Comparison of ENCODE assay signal across 15 cellular contexts in the genomic region with DNA sequence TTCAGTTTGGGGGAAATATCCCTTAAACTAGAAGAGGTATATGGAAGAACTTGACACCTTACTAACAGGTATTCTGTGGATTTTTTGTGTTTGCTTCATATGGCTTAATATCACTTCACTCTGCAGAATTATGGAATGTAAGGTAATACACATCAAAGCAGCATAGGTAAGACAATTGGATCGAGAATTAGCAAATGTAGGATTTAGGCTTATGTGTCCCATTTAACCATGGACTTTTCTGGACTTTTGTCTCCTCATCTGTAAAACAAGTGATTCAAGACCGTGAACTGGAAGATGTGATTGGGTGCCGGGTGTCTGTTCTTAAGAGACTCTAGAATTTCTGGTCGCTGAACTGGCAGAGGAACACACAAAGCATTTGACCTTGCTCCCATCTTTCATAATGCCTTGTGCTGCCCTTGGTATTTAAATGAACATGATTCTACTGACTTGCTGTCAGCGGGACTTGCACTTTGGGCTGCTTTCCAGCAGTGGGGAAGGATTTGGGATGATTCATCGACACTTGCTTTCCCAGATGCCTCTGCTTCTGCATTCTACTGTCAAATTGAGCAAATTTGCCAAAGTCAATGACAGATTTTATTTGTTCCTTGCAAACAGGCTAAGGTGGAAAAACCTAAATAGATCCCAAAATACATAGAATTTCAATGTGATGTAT.
DNase-seq lines count a peak whose midpoint lies in the region; ATAC-seq and TF ChIP-seq lines count a peak whose summit lies in the region.
"Had no signal": no experiment of that assay in that cellular context is flagged by ENCODE, and none has a peak within 500 bp of the region (broad histone marks: within the 10 kb centered on the region; RNA-seq: fewer than 3 reads in every experiment).

No MANE protein-coding gene starts in this region.

- WGBS in liver, result 72% methylated on average over 6 of the region's 6 CpGs

- no peak overlapping the region for H3K4me3 Mint-ChIP-seq in activated CD4-positive, alpha-beta T cell treated with anti-CD3 and anti-CD28 coated beads for 36 hours
- no peak overlapping the region for H3K4me3 Mint-ChIP-seq in endothelial cell (ENCODE audit: unreplicated experiment)
- H3K4me3 Mint-ChIP-seq: activated CD8-positive, alpha-beta memory T cell treated with anti-CD3 and anti-CD28 coated beads, Interleukin-2, amount 10 ng/mL, durations not matched to agents 7 days and 5 days; CD4-positive, alpha-beta memory T cell had no signal

- peak overlapping the region; percentile 63 for H3K4me3 ChIP-seq in Loucy (ENCODE audit: low read length, poor library complexity, severe bottlenecking)
- no peak overlapping the region for H3K4me3 ChIP-seq in liver (ENCODE audit: low read depth in 1 of 3, low read length in 3 of 3)
- no peak overlapping the region for H3K4me3 ChIP-seq in BE2C (ENCODE audit: low read depth, low read length)
- H3K4me3 ChIP-seq: GM12878, testis had no signal

- H3K79me2 ChIP-seq in Loucy (ENCODE audit: insufficient read depth, low read length), result no peaks in the 10 kb centered on the region; the same call in 1 of the 2 replicates

- H3K27ac ChIP-seq in caudate nucleus (ENCODE audit: low read depth, low read length) (no peak overlapping the region), liver (ENCODE audit: low read depth in 1 of 2, low read length in 2 of 2) (no peak overlapping the region)
- H3K27ac ChIP-seq: testis had no signal

- peaks cover 4% of the 10 kb centered on the region for H3K27me3 Mint-ChIP-seq in activated CD4-positive, alpha-beta T cell treated with anti-CD3 and anti-CD28 coated beads for 36 hours
- H3K27me3 Mint-ChIP-seq in endothelial cell (ENCODE audit: unreplicated experiment), result no peaks in the 10 kb centered on the region
- H3K27me3 Mint-ChIP-seq: activated CD8-positive, alpha-beta memory T cell treated with anti-CD3 and anti-CD28 coated beads, Interleukin-2, amount 10 ng/mL, durations not matched to agents 7 days and 5 days; CD4-positive, alpha-beta memory T cell had no signal

- H3K9me3 Mint-ChIP-seq in activated CD4-positive, alpha-beta T cell treated with anti-CD3 and anti-CD28 coated beads for 36 hours (ENCODE audit: low read depth), result no peaks in the 10 kb centered on the region
- H3K9me3 Mint-ChIP-seq in endothelial cell (ENCODE audit: unreplicated experiment), result no peaks in the 10 kb centered on the region
- H3K9me3 Mint-ChIP-seq: CD4-positive, alpha-beta memory T cell had no signal

- peak overlapping the region; percentile 68 for H3K4me2 ChIP-seq in Loucy (ENCODE audit: low read depth, low read length, poor library complexity, severe bottlenecking)

- H3K9me2 ChIP-seq in Loucy (replicated peaks; ENCODE audit: low read depth, low read length), result no peaks in the 10 kb centered on the region

- no peaks in the 10 kb centered on the region for H3K9me3 ChIP-seq in Loucy (ENCODE audit: insufficient read depth, low read depth, low read length)
- H3K9me3 ChIP-seq in liver (ENCODE audit: control insufficient read depth in 4 of 4, low read length in 3 of 4), result no peaks in the 10 kb centered on the region
- H3K9me3 ChIP-seq in BE2C, result no peaks in the 10 kb centered on the region
- H3K9me3 ChIP-seq: testis had no signal

- no peak overlapping the region for H2AFZ ChIP-seq in Loucy (ENCODE audit: low read length)

- CTCF ChIA-PET in activated CD4-positive, alpha-beta T cell treated with anti-CD3 and anti-CD28 coated beads for 36 hours (lab: Charles Lee), result no interaction called here

- H3K27me3 ChIP-seq in Loucy (ENCODE audit: insufficient read depth, low read length, poor library complexity, severe bottlenecking), result no peaks in the 10 kb centered on the region
- no peaks in the 10 kb centered on the region for H3K27me3 ChIP-seq in liver (ENCODE audit: control insufficient read depth in 4 of 4, insufficient read depth in 4 of 4, low read length in 3 of 4)
- H3K27me3 ChIP-seq in BE2C, result no peaks in the 10 kb centered on the region
- H3K27me3 ChIP-seq: testis had no signal

- peak; percentile 60 for DNase-seq in Ammon's horn (ENCODE audit: low spot score)
- DNase-seq in caudate nucleus (lab: John Stamatoyannopoulos, UW), result peak in 34 of 61 donors; percentile 3 to 83 (median 29)
- no peak for DNase-seq in activated CD4-positive, alpha-beta T cell treated with anti-CD3 and anti-CD28 coated beads for 36 hours
- no peak for DNase-seq in BE2C
- DNase-seq in endothelial cell (ENCODE audit: low spot score), result no peak
- DNase-seq: activated CD8-positive, alpha-beta memory T cell treated with anti-CD3 and anti-CD28 coated beads, Interleukin-2, amount 10 ng/mL, durations not matched to agents 7 days and 5 days; CD4-positive, alpha-beta memory T cell; NCI-H1105 treated with DMSO at 0.1 percent for 48 hours; OCI-M1; T-helper 9 cell; testis had no signal

- H3K9ac ChIP-seq in Loucy (ENCODE audit: low read depth, low read length, poor library complexity, severe bottlenecking), result peak overlapping the region; percentile 52
- no peak overlapping the region for H3K9ac ChIP-seq in liver (ENCODE audit: low read depth in 1 of 2, low read length in 2 of 2)

- intact Hi-C loops in activated CD4-positive, alpha-beta T cell treated with anti-CD3 and anti-CD28 coated beads for 36 hours (cut with DNase I, micrococcal nuclease), result no loop called here

- H3K4me1 ChIP-seq in Loucy (ENCODE audit: insufficient read depth, low read length, poor library complexity, severe bottlenecking) (peaks cover 22% of the 10 kb centered on the region), liver (ENCODE audit: control insufficient read depth in 4 of 4, insufficient read depth in 4 of 4, low read length in 3 of 4) (peaks cover 0 to 7% (median 4%) of the 10 kb centered on the region in 4 donors), BE2C (0 out of 2 replicates have a peak, but pooled peaks cover 7% of the 10 kb centered on the region)
- H3K4me1 ChIP-seq: testis had no signal

- POLR2A ChIA-PET in activated CD4-positive, alpha-beta T cell treated with anti-CD3 and anti-CD28 coated beads for 36 hours (lab: Charles Lee), result no interaction called here

- H3K36me3 ChIP-seq in Loucy (ENCODE audit: insufficient read depth, low read length) (no peaks in the 10 kb centered on the region), liver (ENCODE audit: control insufficient read depth in 4 of 4, insufficient read depth in 3 of 4, low read depth in 1 of 4, low read length in 3 of 4) (no peaks in the 10 kb centered on the region), BE2C (no peaks in the 10 kb centered on the region)

- no peaks in the 10 kb centered on the region for H3K36me3 Mint-ChIP-seq in activated CD4-positive, alpha-beta T cell treated with anti-CD3 and anti-CD28 coated beads for 36 hours (ENCODE audit: low read depth)
- no peaks in the 10 kb centered on the region for H3K36me3 Mint-ChIP-seq in endothelial cell (ENCODE audit: low read depth, unreplicated experiment)
- H3K36me3 Mint-ChIP-seq: activated CD8-positive, alpha-beta memory T cell treated with anti-CD3 and anti-CD28 coated beads, Interleukin-2, amount 10 ng/mL, durations not matched to agents 7 days and 5 days; CD4-positive, alpha-beta memory T cell had no signal

- H3K4me1 Mint-ChIP-seq in activated CD4-positive, alpha-beta T cell treated with anti-CD3 and anti-CD28 coated beads for 36 hours, result no peaks in the 10 kb centered on the region
- no peaks in the 10 kb centered on the region for H3K4me1 Mint-ChIP-seq in endothelial cell (ENCODE audit: unreplicated experiment)
- H3K4me1 Mint-ChIP-seq: activated CD8-positive, alpha-beta memory T cell treated with anti-CD3 and anti-CD28 coated beads, Interleukin-2, amount 10 ng/mL, durations not matched to agents 7 days and 5 days; CD4-positive, alpha-beta memory T cell had no signal

- no peak overlapping the region for H3K27ac Mint-ChIP-seq in activated CD4-positive, alpha-beta T cell treated with anti-CD3 and anti-CD28 coated beads for 36 hours
- H3K27ac Mint-ChIP-seq in endothelial cell (ENCODE audit: unreplicated experiment), result no peak overlapping the region
- H3K27ac Mint-ChIP-seq: activated CD8-positive, alpha-beta memory T cell treated with anti-CD3 and anti-CD28 coated beads, Interleukin-2, amount 10 ng/mL, durations not matched to agents 7 days and 5 days; CD4-positive, alpha-beta memory T cell had no signal

- H4K20me1 ChIP-seq in Loucy (ENCODE audit: insufficient read depth, low read length, poor library complexity, severe bottlenecking), result no peaks in the 10 kb centered on the region

- TF ChIP-seq RAD21 in liver (IDR thresholded peaks at IDR 0.05), result no peak

- no peak for TF ChIP-seq CTCF in Loucy (conservative IDR thresholded peaks at IDR 0.05; ENCODE audit: low read length)
- no peak for TF ChIP-seq CTCF in liver (IDR thresholded peaks at IDR 0.05; ENCODE audit: low read depth, low read length, missing input control)
- no peak for TF ChIP-seq CTCF in BE2C (IDR thresholded peaks at IDR 0.05; ENCODE audit: low read depth, low read length)
- TF ChIP-seq CTCF in endothelial cell (IDR thresholded peaks at IDR 0.05; ENCODE audit: unreplicated experiment), result no peak

- H3F3A ChIP-seq in Loucy (ENCODE audit: low read depth), result no peaks in the 10 kb centered on the region

- no peak for ATAC-seq in activated CD4-positive, alpha-beta T cell treated with anti-CD3 and anti-CD28 coated beads for 36 hours
- ATAC-seq in HG02884 (IDR thresholded peaks at IDR 0.05; ENCODE audit: unreplicated experiment), result no peak
- ATAC-seq: activated CD8-positive, alpha-beta memory T cell treated with anti-CD3 and anti-CD28 coated beads, Interleukin-2, amount 10 ng/mL, durations not matched to agents 7 days and 5 days had no signal

TF ChIP-seq in liver, 16 proteins besides CTCF, POLR2A, EP300 and RAD21:
- no peak for TF ChIP-seq TAF1 (conservative IDR thresholded peaks at IDR 0.05)
- peak in 1 of 2 donors; percentile 48 for TF ChIP-seq JUND (IDR thresholded peaks at IDR 0.05)
- no peak for TF ChIP-seq EGR1 (IDR thresholded peaks at IDR 0.05; ENCODE audit: low read depth in 2 of 2)
- TF ChIP-seq SP1 (IDR thresholded peaks at IDR 0.05), result no peak
- TF ChIP-seq NR2F2 (IDR thresholded peaks at IDR 0.05), result peak; percentile 60
- peak in 1 of 2 donors; percentile 26 for TF ChIP-seq HNF4A (conservative IDR thresholded peaks at IDR 0.05)
- TF ChIP-seq FOXA2 (IDR thresholded peaks at IDR 0.05), result peak; percentile 6
- TF ChIP-seq, protein P1, sequence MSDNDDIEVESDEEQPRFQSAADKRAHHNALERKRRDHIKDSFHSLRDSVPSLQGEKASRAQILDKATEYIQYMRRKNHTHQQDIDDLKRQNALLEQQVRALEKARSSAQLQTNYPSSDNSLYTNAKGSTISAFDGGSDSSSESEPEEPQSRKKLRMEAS (IDR thresholded peaks at IDR 0.05), result no peak
- no peak for TF ChIP-seq GABPA (IDR thresholded peaks at IDR 0.05 in 1 of 2, conservative IDR thresholded peaks at IDR 0.05 in 1 of 2)

Comparison
In these comparisons a context has a peak if more than half of its experiments do, and no peak if none do; other contexts are left out.
1. DNase-seq: peak in Ammon's horn (single experiment) and caudate nucleus (34 of 61); none in activated CD4-positive, alpha-beta T cell treated with anti-CD3 and anti-CD28 coated beads for 36 hours (single experiment), BE2C (single experiment) and endothelial cell (single experiment).